ENCODE assay signal across 13 cellular contexts in the genomic region with DNA sequence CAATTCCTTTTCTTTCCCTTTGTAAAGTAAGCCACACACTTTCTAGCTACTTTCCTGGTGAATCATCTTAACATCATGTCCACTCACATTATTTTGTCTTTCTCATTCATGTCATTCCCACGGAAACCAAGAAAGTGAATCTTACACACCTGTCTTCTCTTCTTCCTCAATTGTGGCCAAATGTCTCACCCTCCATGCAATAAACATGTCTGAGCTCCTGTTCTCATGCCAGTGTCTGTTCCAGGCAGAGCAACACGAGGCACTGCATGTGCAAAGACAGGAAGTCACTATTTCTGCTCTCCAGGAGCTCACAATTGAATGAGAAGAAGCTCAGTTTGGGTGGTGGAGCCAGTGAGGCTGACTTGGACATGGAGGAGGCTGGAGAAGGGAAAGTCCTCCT. TPM values are rescaled to one million over a fixed set of nuclear protein-coding genes. Genes with fewer than 3 reads are reported as not detected.
A peak's percentile ranks its signal among the peaks of the same experiment; 100 is the strongest.
DNase-seq lines count a peak whose midpoint lies in the region; ATAC-seq and TF ChIP-seq lines count a peak whose summit lies in the region.
"Had no signal": no experiment of that assay in that cellular context is flagged by ENCODE, and none has a peak within 500 bp of the region (broad histone marks: within the 10 kb centered on the region; RNA-seq: fewer than 3 reads in every experiment).

No MANE protein-coding gene starts in this region.

- CTCF ChIA-PET in AG04450 (lab: Charles Lee) = interaction anchor here (0.5 to 0.9 kb wide), 4 partner anchors 92 to 292 kb away, joined by 3 read pairs; no protein-coding TSS in a partner anchor

- DNase-seq in AG04450 (ENCODE audit: low read depth, low spot score) = no peak
- no peak for DNase-seq in RWPE2 (ENCODE audit: low spot score)
- peak; percentile 31 for DNase-seq in fibroblast of peridontal ligament (ENCODE audit: extremely low read depth)
- no peak for DNase-seq in activated effector memory CD4-positive, alpha-beta T cell treated with anti-CD3 and anti-CD28 coated beads, Interleukin-2, amount 50 U/mL, for 16 hours
- no peak for DNase-seq in NCI-H2171 treated with DMSO at 0.1 percent for 48 hours (lab: John Stamatoyannopoulos, UW)
- DNase-seq in NCI-H1436 treated with DMSO at 0.1 percent for 48 hours (lab: John Stamatoyannopoulos, UW) = no peak
- DNase-seq: activated CD4-positive, alpha-beta T cell treated with anti-CD3 and anti-CD28 coated beads, Interleukin-2, amount 50 U/mL, for 48 hours; naive thymus-derived CD8-positive, alpha-beta T cell; NCI-H1694; Right ventricle myocardium superior; stimulated activated CD4-positive, alpha-beta T cell treated with anti-CD3 and anti-CD28 coated beads, Interleukin-2, amount 100 ng/mL, for 48 hours had no signal

- ATAC-seq in GM18907 (IDR thresholded peaks at IDR 0.05; ENCODE audit: unreplicated experiment) (peak; percentile 60), RWPE2 (ENCODE audit: low read depth) (peak; percentile 63), HG02678 (IDR thresholded peaks at IDR 0.05; ENCODE audit: unreplicated experiment) (no peak)
- ATAC-seq: naive thymus-derived CD8-positive, alpha-beta T cell had no signal

- peak overlapping the region; percentile 33 for H3K27ac ChIP-seq in AG04450 (ENCODE audit: low read depth, low read length)
- peak overlapping the region; percentile 93 for H3K27ac ChIP-seq in RWPE2 (ENCODE audit: poor library complexity, severe bottlenecking)

- no peaks in the 10 kb centered on the region for H3K9me3 ChIP-seq in AG04450 (ENCODE audit: control insufficient read depth, insufficient read depth, low read length)
- no peaks in the 10 kb centered on the region for H3K9me3 ChIP-seq in RWPE2 (ENCODE audit: severe bottlenecking)

- no peaks in the 10 kb centered on the region for H3K27me3 ChIP-seq in AG04450 (ENCODE audit: control insufficient read depth, insufficient read depth, low read length)
- H3K27me3 ChIP-seq in RWPE2 (ENCODE audit: insufficient read depth, poor library complexity, severe bottlenecking) = no peaks in the 10 kb centered on the region

- TF ChIP-seq CTCF in AG04450 (IDR thresholded peaks at IDR 0.05; ENCODE audit: low read depth, low read length) (no peak), RWPE2 (IDR thresholded peaks at IDR 0.05; ENCODE audit: poor library complexity, severe bottlenecking) (no peak)

- no peak overlapping the region for H3K4me3 ChIP-seq in AG04450 (ENCODE audit: low read depth, low read length)
- H3K4me3 ChIP-seq in RWPE2 (ENCODE audit: severe bottlenecking) = no peak overlapping the region

- no peaks in the 10 kb centered on the region for H3K36me3 ChIP-seq in RWPE2 (ENCODE audit: low read depth)

- H3K4me1 ChIP-seq in RWPE2 (ENCODE audit: insufficient read depth, poor library complexity, severe bottlenecking) = peaks cover 19% of the 10 kb centered on the region

- POLR2A ChIA-PET in AG04450 (lab: Yijun Ruan, JAX) = interaction anchor here (1.0 kb wide), 1 partner anchor 146 kb away, joined by 3 read pairs; no protein-coding TSS in a partner anchor

RNA-seq across cellular contexts. Expression of a gene that starts 29.0 kb away (rescaled TPM):
- polyA plus RNA-seq in AG04450 (2011; rRNA removed) = not detected in 2 replicates
- not detected in 2 replicates for polyA minus RNA-seq in AG04450 (2011; rRNA and poly(A)+ RNA removed)
